In the genomic region with DNA sequence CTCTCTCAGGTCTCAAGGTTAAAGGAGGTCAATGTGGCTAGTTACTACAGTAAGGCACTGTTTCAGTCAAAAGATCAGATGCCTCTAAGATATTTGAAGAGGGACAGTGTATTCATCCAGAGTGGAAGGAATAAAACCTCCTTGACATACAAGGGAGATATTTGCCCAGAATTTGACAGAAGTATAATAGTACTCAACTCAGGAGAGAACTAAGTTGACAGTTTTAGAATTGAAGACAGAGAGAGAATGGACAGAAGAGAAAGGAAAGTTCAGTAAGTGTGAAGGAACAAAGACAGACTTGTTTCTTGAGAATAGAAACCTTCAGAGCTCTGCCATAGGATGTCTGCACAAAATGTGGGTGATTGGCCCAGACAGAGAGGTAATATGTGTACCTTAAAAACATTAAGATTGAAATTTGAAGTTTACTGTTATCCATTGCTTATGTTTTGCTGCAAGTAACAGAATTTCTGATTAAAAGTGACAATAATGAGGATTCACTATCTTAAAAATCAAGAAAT, we compare ENCODE assay signal across 16 cellular contexts.
DNase-seq lines count a peak whose midpoint lies in the region; ATAC-seq lines count a peak whose summit lies in the region.
"Had no signal": no experiment of that assay in that cellular context is flagged by ENCODE, and none has a peak within 500 bp of the region (broad histone marks: within the 10 kb centered on the region; RNA-seq: fewer than 3 reads in every experiment).

No MANE protein-coding gene starts in this region.

- peak; percentile 41 for ATAC-seq in GM18498 (IDR thresholded peaks at IDR 0.05; ENCODE audit: unreplicated experiment)
- ATAC-seq in GM19351 (IDR thresholded peaks at IDR 0.05; ENCODE audit: unreplicated experiment) = peak; percentile 42
- ATAC-seq in HG02884 (IDR thresholded peaks at IDR 0.05; ENCODE audit: unreplicated experiment) = peak; percentile 20
- ATAC-seq in HG03135 (IDR thresholded peaks at IDR 0.05; ENCODE audit: unreplicated experiment) = no peak
- ATAC-seq: left colon had no signal

- no peak overlapping the region for H3K4me3 ChIP-seq in Karpas-422 (ENCODE audit: low read length)

- H3K27me3 ChIP-seq in Karpas-422 (ENCODE audit: low read length) = no peaks in the 10 kb centered on the region

- no peak overlapping the region for H3K4me2 ChIP-seq in Karpas-422 (ENCODE audit: low read depth, low read length, poor library complexity, severe bottlenecking)

- H3K79me2 ChIP-seq in Karpas-422 (ENCODE audit: low read length) = no peaks in the 10 kb centered on the region

- no peaks in the 10 kb centered on the region for H3K9me2 ChIP-seq in Karpas-422 (replicated peaks; ENCODE audit: insufficient read depth, low read length)

- no peaks in the 10 kb centered on the region for H3K36me3 ChIP-seq in Karpas-422 (ENCODE audit: insufficient read depth, low read length)

- 0 out of 2 replicates have a peak overlapping the region, but pooled peaks have one; percentile 7 for H3K27ac ChIP-seq in Karpas-422 (ENCODE audit: low read length)

- no peak for DNase-seq in Karpas-422
- no peak for DNase-seq in DMS79 treated with DMSO at 0.1 percent for 48 hours (lab: John Stamatoyannopoulos, UW)
- DNase-seq in SKM-1 (lab: John Stamatoyannopoulos, UW; ENCODE audit: unreplicated experiment) = no peak
- DNase-seq in ecto neural progenitor cell (ENCODE audit: low spot score) = no peak
- DNase-seq: DMS153; effector memory CD4-positive, alpha-beta T cell; GF-D8; HCEC 1CT; left colon; NCI-H2029 treated with DMSO at 0.1 percent for 48 hours; stimulated activated CD8-positive, alpha-beta memory T cell treated with anti-CD3 and anti-CD28 coated beads, Interleukin-4, amount 100 ng/mL, for 48 hours; SW 1271 had no signal

- no peaks in the 10 kb centered on the region for H3K9me3 ChIP-seq in Karpas-422 (ENCODE audit: low read length)

- no peaks in the 10 kb centered on the region for H4K20me1 ChIP-seq in Karpas-422 (ENCODE audit: insufficient read depth, low read depth, low read length)

- H3K9ac ChIP-seq in Karpas-422 (ENCODE audit: low read length) = no peak overlapping the region

- no peak overlapping the region for H2AFZ ChIP-seq in Karpas-422 (ENCODE audit: low read length)

- peaks cover 54% of the 10 kb centered on the region for H3K4me1 ChIP-seq in Karpas-422 (ENCODE audit: low read length)
